ENCODE assay signal across 24 cellular contexts in genomic region chr11:128269466-128269865, GRCh38.
A peak's percentile ranks its signal among the peaks of the same experiment; 100 is the strongest.
DNase-seq lines count a peak whose midpoint lies in the region; ATAC-seq, FAIRE-seq and TF ChIP-seq lines count a peak whose summit lies in the region.
"Had no signal": no experiment of that assay in that cellular context is flagged by ENCODE, and none has a peak within 500 bp of the region (broad histone marks: within the 10 kb centered on the region; RNA-seq: fewer than 3 reads in every experiment).

No MANE protein-coding gene starts in this region.

- no peak overlapping the region for H3K9ac ChIP-seq in kidney (ENCODE audit: low read length in 2 of 2)

- no peak for TF ChIP-seq POLR2A in breast epithelium (IDR thresholded peaks at IDR 0.05)

- DNase-seq in ELR (ENCODE audit: low read depth) (peak; percentile 7), T-helper 17 cell (no peak), kidney (no peak), breast epithelium (ENCODE audit: low spot score in 2 of 2) (no peak), glomerular visceral epithelial cell (ENCODE audit: extremely low spot score) (no peak), NCI-H774 (lab: John Stamatoyannopoulos, UW) (no peak)
- no peak for DNase-seq in stimulated activated CD8-positive, alpha-beta memory T cell treated with anti-CD3 and anti-CD28 coated beads, Interleukin-4, amount 100 ng/mL, for 48 hours
- DNase-seq: ACHN; BE2C; Caco-2; CD4-positive, CD25-positive, alpha-beta regulatory T cell; DMS153; EL; HFFc6; KBM-7; MV-4-11; NCI-H1417; NCI-H187; NCI-H2107; NCI-H226; NCI-H524 treated with DMSO at 0.1 percent for 48 hours had no signal

- H3K36me3 ChIP-seq in kidney (ENCODE audit: control insufficient read depth in 1 of 2, insufficient read depth in 2 of 2, low read length in 2 of 2): no peaks in the 10 kb centered on the region
- no peaks in the 10 kb centered on the region for H3K36me3 ChIP-seq in breast epithelium
- H3K36me3 ChIP-seq: BE2C, SJSA1 had no signal

- H3K4me1 ChIP-seq in kidney (ENCODE audit: control insufficient read depth in 1 of 2, insufficient read depth in 1 of 2, low read depth in 1 of 2, low read length in 2 of 2) (no peaks in the 10 kb centered on the region), breast epithelium (no peaks in the 10 kb centered on the region)
- H3K4me1 ChIP-seq: BE2C, Caco-2, SJSA1 had no signal

- no peaks in the 10 kb centered on the region for H3K27me3 ChIP-seq in breast epithelium
- H3K27me3 ChIP-seq: BE2C, SJSA1 had no signal

- H3K4me3 Mint-ChIP-seq in T-helper 17 cell: no peak overlapping the region
- H3K4me3 Mint-ChIP-seq: CD4-positive, CD25-positive, alpha-beta regulatory T cell; HFFc6 had no signal

- no peak for ATAC-seq in T-helper 17 cell

- H3K27ac ChIP-seq in kidney (ENCODE audit: low read depth in 2 of 2, low read length in 2 of 2) (no peak overlapping the region), breast epithelium (no peak overlapping the region)
- H3K27ac ChIP-seq: SJSA1 had no signal

- H3K4me1 Mint-ChIP-seq in T-helper 17 cell: peaks cover 18% of the 10 kb centered on the region

- FAIRE-seq in kidney (lab: Jason Lieb, UNC): peak; percentile 56
- FAIRE-seq: GM18507, H54 had no signal

- no peaks in the 10 kb centered on the region for H3K36me3 Mint-ChIP-seq in T-helper 17 cell (ENCODE audit: low read depth)
- H3K36me3 Mint-ChIP-seq: CD4-positive, CD25-positive, alpha-beta regulatory T cell had no signal

- peak overlapping the region; percentile 97 for H3K27ac Mint-ChIP-seq in T-helper 17 cell
- H3K27ac Mint-ChIP-seq: CD4-positive, CD25-positive, alpha-beta regulatory T cell; HFFc6 had no signal

- H3K9me3 ChIP-seq in T-helper 17 cell (ENCODE audit: control insufficient read depth, low read length, poor library complexity, severe bottlenecking) (no peaks in the 10 kb centered on the region), kidney (ENCODE audit: control insufficient read depth in 1 of 2, low read length in 2 of 2) (no peaks in the 10 kb centered on the region), breast epithelium (no peaks in the 10 kb centered on the region)
- H3K9me3 ChIP-seq: BE2C, Caco-2, SJSA1 had no signal

- TF ChIP-seq CTCF in kidney (IDR thresholded peaks at IDR 0.05; ENCODE audit: borderline replicate concordance, extremely low read depth, insufficient read depth) (no peak), breast epithelium (IDR thresholded peaks at IDR 0.05) (no peak)

- intact Hi-C loops in kidney (cut with DNase I): no loop called here
- intact Hi-C loops in breast epithelium (cut with DNase I; ENCODE audit: low total_unique reads): no loop called here

- H3K4me3 ChIP-seq in kidney (ENCODE audit: low read length in 2 of 2): no peak overlapping the region
- no peak overlapping the region for H3K4me3 ChIP-seq in breast epithelium
- H3K4me3 ChIP-seq: SJSA1 had no signal

- no peaks in the 10 kb centered on the region for H3K27me3 Mint-ChIP-seq in T-helper 17 cell
